ENCODE assay signal across 15 cellular contexts in the genomic region with DNA sequence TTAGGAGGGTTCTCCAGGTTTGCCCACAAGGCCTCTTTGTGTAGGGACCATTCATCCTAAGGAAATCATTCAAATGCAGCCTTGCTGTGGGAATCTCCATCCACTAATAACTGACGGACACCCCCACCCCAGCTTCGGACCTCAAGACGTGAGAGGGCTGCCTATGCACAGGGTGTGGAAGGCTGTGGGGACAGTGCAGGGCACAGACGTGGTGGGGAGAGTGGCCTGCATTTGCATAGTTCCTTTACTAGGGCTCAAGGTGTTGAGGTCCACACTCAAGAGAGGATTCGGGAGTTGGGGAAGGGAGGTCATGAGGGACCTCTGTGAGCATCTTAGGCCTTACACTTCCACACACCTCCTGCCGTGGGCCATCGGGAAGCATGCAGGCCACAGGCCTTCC. TPM values are rescaled to one million over a fixed set of nuclear protein-coding genes. Genes with fewer than 3 reads are reported as not detected.
"Had no signal": no experiment of that assay in that cellular context is flagged by ENCODE, and none has a peak within 500 bp of the region (broad histone marks: within the 10 kb centered on the region; RNA-seq: fewer than 3 reads in every experiment).

No MANE protein-coding gene starts in this region.

- DNase-seq: activated CD4-positive, alpha-beta T cell treated with anti-CD3 and anti-CD28 coated beads, Interleukin-2, amount 50 U/mL, for 1 hour; effector CD4-positive, alpha-beta T cell; esophagus squamous epithelium; natural killer cell; retina; stimulated activated CD4-positive, alpha-beta T cell treated with anti-CD3 and anti-CD28 coated beads, Interleukin-2, amount 100 ng/mL, for 48 hours had no signal

- H3K27ac ChIP-seq: tibial artery had no signal

- H3K4me3 ChIP-seq: esophagus squamous epithelium, mucosa of descending colon, tibial artery had no signal

- H3K9me3 ChIP-seq: esophagus squamous epithelium, mucosa of descending colon, tibial artery had no signal

- H3K27ac Mint-ChIP-seq: activated T-helper 1 cell treated with anti-CD3 and anti-CD28 coated beads, Interleukin-12 subunit alpha, Interleukin-12 subunit beta, Interleukin-2, Interleukin-4 antibody, amounts not matched to agents 30 ng/mL and 10 ng/mL and 1 ng/mL, durations not matched to agents 14 hours and 24 hours and 36 hours; natural killer cell; stimulated activated memory B cell treated with anti-CD40 and anti-IgM and Interleukin-4, amounts not matched to agents 10 μg/mL and 1 μg/mL and 100 μg/mL, for 72 hours had no signal

- H3K27me3 Mint-ChIP-seq: stimulated activated memory B cell treated with anti-CD40 and anti-IgM and Interleukin-4, amounts not matched to agents 10 μg/mL and 1 μg/mL and 100 μg/mL, for 72 hours had no signal

- H3K9me3 Mint-ChIP-seq: activated T-helper 1 cell treated with anti-CD3 and anti-CD28 coated beads, Interleukin-12 subunit alpha, Interleukin-12 subunit beta, Interleukin-2, Interleukin-4 antibody, amounts not matched to agents 30 ng/mL and 10 ng/mL and 1 ng/mL, durations not matched to agents 14 hours and 24 hours and 36 hours; natural killer cell; stimulated activated memory B cell treated with anti-CD40 and anti-IgM and Interleukin-4, amounts not matched to agents 10 μg/mL and 1 μg/mL and 100 μg/mL, for 72 hours had no signal

- H3K4me3 Mint-ChIP-seq: activated T-helper 1 cell treated with anti-CD3 and anti-CD28 coated beads, Interleukin-12 subunit alpha, Interleukin-12 subunit beta, Interleukin-2, Interleukin-4 antibody, amounts not matched to agents 30 ng/mL and 10 ng/mL and 1 ng/mL, durations not matched to agents 14 hours and 24 hours and 36 hours; natural killer cell; stimulated activated memory B cell treated with anti-CD40 and anti-IgM and Interleukin-4, amounts not matched to agents 10 μg/mL and 1 μg/mL and 100 μg/mL, for 72 hours had no signal

- H3K36me3 Mint-ChIP-seq: natural killer cell had no signal

- ATAC-seq: natural killer cell had no signal

- H3K27me3 ChIP-seq: esophagus squamous epithelium, tibial artery had no signal

RNA-seq across cellular contexts. Expression of a gene that starts 10.4 kb away (rescaled TPM):
- total RNA-seq: activated CD8-positive, alpha-beta memory T cell treated with anti-CD3 and anti-CD28 coated beads for 36 hours; activated T-helper 1 cell treated with anti-CD3 and anti-CD28 coated beads, Interleukin-12 subunit alpha, Interleukin-12 subunit beta, Interleukin-2, Interleukin-4 antibody, amounts not matched to agents 30 ng/mL and 10 ng/mL and 1 ng/mL, durations not matched to agents 14 hours and 24 hours and 36 hours; endothelial cell of umbilical vein; fibroblast of villous mesenchyme; left colon; mucosa of descending colon; natural killer cell; subcutaneous adipose tissue had no signal
- polyA plus RNA-seq: endothelial cell of umbilical vein had no signal

RNA-seq across cellular contexts. Expression of a gene that starts 11.3 kb away (rescaled TPM):
- total RNA-seq: activated CD8-positive, alpha-beta memory T cell treated with anti-CD3 and anti-CD28 coated beads for 36 hours; activated T-helper 1 cell treated with anti-CD3 and anti-CD28 coated beads, Interleukin-12 subunit alpha, Interleukin-12 subunit beta, Interleukin-2, Interleukin-4 antibody, amounts not matched to agents 30 ng/mL and 10 ng/mL and 1 ng/mL, durations not matched to agents 14 hours and 24 hours and 36 hours; endothelial cell of umbilical vein; fibroblast of villous mesenchyme; left colon; mucosa of descending colon; natural killer cell had no signal
- polyA plus RNA-seq: endothelial cell of umbilical vein had no signal
